ENCODE assay signal across 12 cellular contexts in the genomic region with DNA sequence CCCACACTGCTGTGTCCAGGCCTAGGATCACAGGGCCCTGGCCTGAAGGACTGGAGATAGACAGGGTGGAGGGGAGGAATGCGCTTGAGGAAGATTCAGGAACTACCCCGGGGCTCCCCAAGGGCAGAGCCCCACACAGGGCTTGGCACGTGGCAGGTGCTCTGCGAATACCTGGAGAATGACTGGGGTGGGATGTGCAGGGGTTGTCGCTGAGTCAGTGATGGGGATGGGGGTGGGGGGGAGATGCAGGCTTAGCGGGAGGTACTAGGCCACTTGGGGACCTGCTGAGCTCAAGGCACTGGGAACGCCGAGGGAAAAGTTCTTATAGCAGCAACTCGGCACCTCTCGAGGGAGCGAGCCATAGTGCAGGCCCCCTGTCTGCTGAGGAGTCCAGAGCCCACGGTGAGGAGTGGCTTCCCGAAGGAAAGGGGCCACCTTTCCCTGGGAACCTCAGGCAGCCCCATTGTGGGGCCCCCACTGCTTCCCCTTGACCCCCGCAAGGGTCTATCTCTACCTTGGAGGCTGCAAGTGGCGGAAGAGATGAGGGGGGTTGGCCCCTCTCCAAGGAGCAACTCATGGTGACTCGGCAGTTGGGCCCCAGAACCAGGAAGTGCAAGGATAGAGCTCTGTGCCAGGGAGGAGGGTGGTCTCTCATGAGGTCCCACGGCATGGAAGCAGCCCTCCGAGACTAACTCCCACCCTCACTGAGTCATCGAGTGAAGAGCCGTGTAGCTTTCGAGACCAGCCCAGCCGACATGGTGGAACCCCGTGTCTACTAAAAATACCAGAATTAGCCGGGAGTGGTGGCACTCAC. TPM values are rescaled to one million over a fixed set of nuclear protein-coding genes. Genes with fewer than 3 reads are reported as not detected.
DNase-seq lines count a peak whose midpoint lies in the region; ATAC-seq and TF ChIP-seq lines count a peak whose summit lies in the region.
"Had no signal": no experiment of that assay in that cellular context is flagged by ENCODE, and none has a peak within 500 bp of the region (broad histone marks: within the 10 kb centered on the region; RNA-seq: fewer than 3 reads in every experiment).

No MANE protein-coding gene starts in this region.

- H3K4me1 ChIP-seq in BLaER1 treated with 17β-estradiol and CSF1 and Interleukin-3, amounts not matched to agents 10 nM and 100 nM = peaks cover 22 to 79% (median 54%) of the 10 kb centered on the region in 10 experiments
- H3K4me1 ChIP-seq in mucosa of descending colon (ENCODE audit: low read depth) = peaks cover 11% of the 10 kb centered on the region

- peak overlapping the region in 9 of 11 experiments; percentile 10 to 83 (median 67); a peak in 15 of 22 replicates for H3K4me2 ChIP-seq in BLaER1 treated with 17β-estradiol and CSF1 and Interleukin-3, amounts not matched to agents 10 nM and 100 nM

- H3K9me3 ChIP-seq in BLaER1 treated with 17β-estradiol and CSF1 and Interleukin-3, amounts not matched to agents 10 nM and 100 nM (replicated peaks in 1 of 11) = no peaks in the 10 kb centered on the region
- H3K9me3 ChIP-seq in mucosa of descending colon = no peaks in the 10 kb centered on the region
- H3K9me3 ChIP-seq: tibial artery had no signal

- TF ChIP-seq CTCF in brain (conservative IDR thresholded peaks at IDR 0.05) = no peak
- no peak for TF ChIP-seq CTCF in mucosa of descending colon (IDR thresholded peaks at IDR 0.05)

- peaks cover 8 to 81% (median 22%) of the 10 kb centered on the region in 11 experiments; a peak in 15 of 22 replicates for H4K20me1 ChIP-seq in BLaER1 treated with 17β-estradiol and CSF1 and Interleukin-3, amounts not matched to agents 10 nM and 100 nM

- DNase-seq in KBM-7 = peak; percentile 47
- DNase-seq in mucosa of descending colon = peak in 2 of 3 donors; percentile 30 to 46
- no peak for DNase-seq in NCI-H1048 (lab: John Stamatoyannopoulos, UW)
- no peak for DNase-seq in NCI-H2081 treated with DMSO at 0.1 percent for 48 hours (lab: John Stamatoyannopoulos, UW)
- DNase-seq: DND-41, NCI-H1436 treated with DMSO at 0.1 percent for 48 hours had no signal

- no peaks in the 10 kb centered on the region for H3K9me3 Mint-ChIP-seq in brain

- H3K27ac ChIP-seq in BLaER1 treated with 17β-estradiol and CSF1 and Interleukin-3, amounts not matched to agents 10 nM and 100 nM = peak overlapping the region; percentile 22 to 83 (median 73); a peak in 20 of 22 replicates
- H3K27ac ChIP-seq: tibial artery had no signal

- H3K4me1 Mint-ChIP-seq in brain = peaks cover 17% of the 10 kb centered on the region

- H3K27me3 Mint-ChIP-seq in brain = no peaks in the 10 kb centered on the region

- H3K27me3 ChIP-seq in BLaER1 treated with 17β-estradiol and CSF1 and Interleukin-3, amounts not matched to agents 10 nM and 100 nM = 0 out of 22 replicates have a peak, but pooled peaks cover 0 to 1% (median 0%) of the 10 kb centered on the region in 11 experiments
- H3K27me3 ChIP-seq: tibial artery had no signal

- H3K9ac ChIP-seq in BLaER1 treated with 17β-estradiol and CSF1 and Interleukin-3, amounts not matched to agents 10 nM and 100 nM = peak overlapping the region in 10 of 11 experiments; percentile 31 to 65 (median 54); a peak in 17 of 22 replicates

- in situ Hi-C loops in KBM-7 (cut with MboI; ENCODE audit: low pct_unique_long_range_greater_than_20kb, low sequenced_read_pairs) = no loop called here

- H3K36me3 ChIP-seq in BLaER1 treated with 17β-estradiol and CSF1 and Interleukin-3, amounts not matched to agents 10 nM and 100 nM = peaks cover 31 to 74% (median 42%) of the 10 kb centered on the region in 11 experiments
- no peaks in the 10 kb centered on the region for H3K36me3 ChIP-seq in mucosa of descending colon (ENCODE audit: low read depth)

- H3K4me3 Mint-ChIP-seq in brain = no peak overlapping the region

- H3K4me3 ChIP-seq in BLaER1 treated with 17β-estradiol and CSF1 and Interleukin-3, amounts not matched to agents 10 nM and 100 nM = no peak overlapping the region
- no peak overlapping the region for H3K4me3 ChIP-seq in mucosa of descending colon
- H3K4me3 ChIP-seq: lung, tibial artery had no signal

- intact Hi-C loops in mucosa of descending colon (cut with DNase I, micrococcal nuclease) = no loop called here

- peaks cover 51% of the 10 kb centered on the region for H3K36me3 Mint-ChIP-seq in brain

- ATAC-seq in mucosa of descending colon (no peak), GM18873 (IDR thresholded peaks at IDR 0.05; ENCODE audit: low FRiP score, unreplicated experiment) (no peak), GM19035 (IDR thresholded peaks at IDR 0.05; ENCODE audit: unreplicated experiment) (no peak)

- H3K27ac Mint-ChIP-seq in brain = peak overlapping the region in 4 of 5 experiments; percentile 28 to 87 (median 71)

RNA-seq across cellular contexts. Expression of gene SRC, which starts 33.1 kb away (rescaled TPM):
- 60.3 TPM for polyA plus RNA-seq in brain (ENCODE audit: insufficient read depth, low read depth, low replicate concordance)
- 100 to 1,000 TPM; 111 to 155 (median 132) TPM for total RNA-seq in mucosa of descending colon

Comparison
In these comparisons a context has a peak if more than half of its experiments do, and no peak if none do; other contexts are left out.
1. DNase-seq: peak in KBM-7 (single experiment) and mucosa of descending colon (2 of 3); none in NCI-H1048 (single experiment) and NCI-H2081 treated with DMSO at 0.1 percent for 48 hours (single experiment).